Comparison of ENCODE assay signal across 26 cellular contexts in genomic region chr22:19118601-19118880, GRCh38. TPM values are rescaled to one million over a fixed set of nuclear protein-coding genes. Genes with fewer than 3 reads are reported as not detected.
A peak's percentile ranks its signal among the peaks of the same experiment; 100 is the strongest.
DNase-seq lines count a peak whose midpoint lies in the region; ATAC-seq and TF ChIP-seq lines count a peak whose summit lies in the region.
"Had no signal": no experiment of that assay in that cellular context is flagged by ENCODE, and none has a peak within 500 bp of the region (broad histone marks: within the 10 kb centered on the region; RNA-seq: fewer than 3 reads in every experiment).

No MANE protein-coding gene starts in this region.

- H3K4me1 ChIP-seq in DND-41 (ENCODE audit: insufficient read depth, low read length) = peaks cover 46% of the 10 kb centered on the region

- no peak overlapping the region for H3K4me3 ChIP-seq in DND-41 (ENCODE audit: low read depth in 1 of 2, low read length in 2 of 2)
- peak overlapping the region in 4 of 59 donors; percentile 4 to 93 (median 14) for H3K4me3 ChIP-seq in dorsolateral prefrontal cortex
- H3K4me3 ChIP-seq: smooth muscle cell, stomach, upper lobe of left lung had no signal

- peaks cover 50% of the 10 kb centered on the region for H3K36me3 ChIP-seq in DND-41 (ENCODE audit: insufficient read depth, low read length)

- peaks cover 72% of the 10 kb centered on the region for H4K20me1 ChIP-seq in DND-41 (ENCODE audit: insufficient read depth, low read length)

- H3K27me3 ChIP-seq in DND-41 (ENCODE audit: insufficient read depth, low read length, poor library complexity) (no peaks in the 10 kb centered on the region), dorsolateral prefrontal cortex (no peaks in the 10 kb centered on the region)
- H3K27me3 ChIP-seq: stomach, upper lobe of left lung had no signal

- H3K27ac Mint-ChIP-seq in CD14-positive monocyte = peak overlapping the region in 5 of 7 donors; percentile 7 to 82 (median 53)
- H3K27ac Mint-ChIP-seq in activated B cell treated with CpG ODN at 0.5 μM for 24 hours = peak overlapping the region; percentile 61
- peak overlapping the region in 8 of 10 donors; percentile 20 to 70 (median 48) for H3K27ac Mint-ChIP-seq in naive thymus-derived CD8-positive, alpha-beta T cell

- H3K36me3 Mint-ChIP-seq in CD14-positive monocyte (peaks cover 20 to 52% of the 10 kb centered on the region in 2 donors), activated B cell treated with CpG ODN at 0.5 μM for 24 hours (ENCODE audit: low read depth) (peaks cover 29% of the 10 kb centered on the region)
- H3K36me3 Mint-ChIP-seq in naive thymus-derived CD8-positive, alpha-beta T cell = peaks cover 0 to 10% (median 0%) of the 10 kb centered on the region in 3 donors

- peaks cover 86% of the 10 kb centered on the region for H3K79me2 ChIP-seq in DND-41 (ENCODE audit: insufficient read depth, low read length)

- no peak for ATAC-seq in DND-41 (ENCODE audit: insufficient read depth, low read depth)
- no peak for ATAC-seq in activated B cell treated with CpG ODN at 0.5 μM for 24 hours (ENCODE audit: low read depth)
- no peak for ATAC-seq in naive thymus-derived CD8-positive, alpha-beta T cell

- H3K4me2 ChIP-seq in DND-41 (ENCODE audit: insufficient read depth, low read length) = peak overlapping the region; percentile 17; the same call in 1 of the 2 replicates
- H3K4me2 ChIP-seq: smooth muscle cell had no signal

- DNase-seq in CD14-positive monocyte (ENCODE audit: low spot score) = no peak
- no peak for DNase-seq in DND-41
- no peak for DNase-seq in activated B cell treated with CpG ODN at 0.5 μM for 24 hours
- DNase-seq in naive thymus-derived CD8-positive, alpha-beta T cell = no peak
- DNase-seq in KBM-7 = no peak
- no peak for DNase-seq in dorsolateral prefrontal cortex
- no peak for DNase-seq in activated CD8-positive, alpha-beta memory T cell treated with anti-CD3 and anti-CD28 coated beads, Interleukin-2, amount 50 U/mL, for 48 hours
- no peak for DNase-seq in NCI-H345 treated with DMSO at 0.1 percent for 48 hours (lab: John Stamatoyannopoulos, UW; ENCODE audit: unreplicated experiment)
- DNase-seq: activated CD4-positive, alpha-beta T cell treated with anti-CD3 and anti-CD28 coated beads, Interleukin-2, amount 50 U/mL, for 1 hour; activated naive CD4-positive, alpha-beta T cell; Calu3; glutamatergic neuron; NCI-H146; NCI-H69; OCI-M1; SHP77; stomach; upper lobe of left lung had no signal

- H3K9me3 Mint-ChIP-seq in CD14-positive monocyte (no peaks in the 10 kb centered on the region), activated B cell treated with CpG ODN at 0.5 μM for 24 hours (no peaks in the 10 kb centered on the region)
- no peaks in the 10 kb centered on the region for H3K9me3 Mint-ChIP-seq in naive thymus-derived CD8-positive, alpha-beta T cell

- intact Hi-C loops in CD14-positive monocyte (cut with micrococcal nuclease) = no loop called here
- intact Hi-C loops in activated B cell treated with CpG ODN at 0.5 μM for 24 hours (cut with micrococcal nuclease) = no loop called here
- intact Hi-C loops in dorsolateral prefrontal cortex (cut with DNase I) = no loop called here

- H3K9ac ChIP-seq in DND-41 (ENCODE audit: low read depth, low read length) = no peak overlapping the region

- H2AFZ ChIP-seq in DND-41 (ENCODE audit: low read depth, low read length) = no peak overlapping the region

- H3K4me1 Mint-ChIP-seq in CD14-positive monocyte = peaks cover 84% of the 10 kb centered on the region
- H3K4me1 Mint-ChIP-seq in activated B cell treated with CpG ODN at 0.5 μM for 24 hours = peaks cover 78% of the 10 kb centered on the region
- H3K4me1 Mint-ChIP-seq in naive thymus-derived CD8-positive, alpha-beta T cell = peaks cover 51 to 90% (median 82%) of the 10 kb centered on the region in 4 donors

- CTCF ChIA-PET in activated B cell treated with CpG ODN at 0.5 μM for 24 hours (lab: Charles Lee) = interaction anchor here (0.7 to 1.8 kb wide), 2 partner anchors 10 to 511 kb away, joined by 4 read pairs; no protein-coding TSS in a partner anchor

- H3K9me3 ChIP-seq in DND-41 (ENCODE audit: insufficient read depth, low read length, severe bottlenecking) = no peaks in the 10 kb centered on the region
- H3K9me3 ChIP-seq: stomach, upper lobe of left lung had no signal

- H3K27ac ChIP-seq in DND-41 (ENCODE audit: low read length) = no peak overlapping the region
- H3K27ac ChIP-seq in dorsolateral prefrontal cortex = no peak overlapping the region

- no peak for TF ChIP-seq CTCF in CD14-positive monocyte (IDR thresholded peaks at IDR 0.05)
- TF ChIP-seq CTCF in DND-41 (IDR thresholded peaks at IDR 0.05; ENCODE audit: borderline replicate concordance, extremely low read depth, low read length, poor library complexity, severe bottlenecking) = no peak
- no peak for TF ChIP-seq CTCF in activated B cell treated with CpG ODN at 0.5 μM for 24 hours (IDR thresholded peaks at IDR 0.05)
- TF ChIP-seq CTCF in dorsolateral prefrontal cortex (IDR thresholded peaks at IDR 0.05 in 54 of 56, conservative IDR thresholded peaks at IDR 0.05 in 2 of 56; ENCODE audit: low read depth in 1 of 56, partially characterized antibody in 56 of 56) = no peak

- in situ Hi-C loops in KBM-7 (cut with MboI; ENCODE audit: low pct_unique_long_range_greater_than_20kb, low sequenced_read_pairs) = no loop called here

- no peak overlapping the region for H3K4me3 Mint-ChIP-seq in CD14-positive monocyte
- H3K4me3 Mint-ChIP-seq in activated B cell treated with CpG ODN at 0.5 μM for 24 hours = no peak overlapping the region
- H3K4me3 Mint-ChIP-seq in naive thymus-derived CD8-positive, alpha-beta T cell = peak overlapping the region in 9 of 10 donors; percentile 48 to 93 (median 86)

- POLR2A ChIA-PET in activated B cell treated with CpG ODN at 0.5 μM for 24 hours (lab: Charles Lee) = interaction anchor here (0.6 to 0.9 kb wide), 6 partner anchors 8 to 751 kb away, joined by 3 to 9 read pairs (median 4); no protein-coding TSS in a partner anchor
- POLR2A ChIA-PET in naive thymus-derived CD8-positive, alpha-beta T cell (lab: Charles Lee) = interaction anchor here (0.6 kb wide), 2 partner anchors 9 to 83 kb away, joined by 3 to 4 read pairs; no protein-coding TSS in a partner anchor

- H3K27me3 Mint-ChIP-seq in CD14-positive monocyte (ENCODE audit: low read depth in 3 of 3) (peaks cover 0 to 4% (median 1%) of the 10 kb centered on the region in 3 donors), activated B cell treated with CpG ODN at 0.5 μM for 24 hours (no peaks in the 10 kb centered on the region)
- H3K27me3 Mint-ChIP-seq in naive thymus-derived CD8-positive, alpha-beta T cell = no peaks in the 10 kb centered on the region

RNA-seq across cellular contexts. Expression of gene DGCR2, which starts 3.7 kb away (rescaled TPM):
- 10 to 100 TPM; 28.9 to 37.0 TPM for polyA plus RNA-seq in CD14-positive monocyte
- total RNA-seq in activated B cell treated with CpG ODN at 0.5 μM for 24 hours = 29.3 and 33.2 TPM in 2 replicates
- total RNA-seq in naive thymus-derived CD8-positive, alpha-beta T cell = 10 to 100 TPM; 63.3 to 66.6 TPM
- polyA plus RNA-seq in naive thymus-derived CD8-positive, alpha-beta T cell = 10 to 100 TPM; 29.5 to 61.8 (median 37.8) TPM
- 100 to 1,000 TPM in 35 of 120 experiments, 10 to 100 TPM in 85; 71.8 to 123 (median 94.1) TPM for total RNA-seq in dorsolateral prefrontal cortex

RNA-seq across cellular contexts. Expression of gene TSSK2, which starts 12.6 kb away (rescaled TPM):
- polyA plus RNA-seq in CD14-positive monocyte = not detected
- total RNA-seq in activated B cell treated with CpG ODN at 0.5 μM for 24 hours (0.13 TPM in 1 of 2 replicates, not detected in the other), dorsolateral prefrontal cortex (under 1 TPM in 4 of 120 experiments, not detected in 116; 0.21 to 0.34 (median 0.25) TPM)
- total RNA-seq in naive thymus-derived CD8-positive, alpha-beta T cell = not detected
- polyA plus RNA-seq in naive thymus-derived CD8-positive, alpha-beta T cell = not detected
- total RNA-seq: astrocyte, Calu3, cerebellum, fibroblast of lung, MCF 10A, mesenteric fat pad, pulmonary artery endothelial cell, smooth muscle cell, stomach, upper lobe of left lung had no signal
- polyA plus RNA-seq: fibroblast of lung, neural cell, smooth muscle cell had no signal

RNA-seq across cellular contexts. Expression of gene ESS2, which starts 25.9 kb away (rescaled TPM):
- 1 to 10 TPM; 4.0 to 5.5 TPM for polyA plus RNA-seq in CD14-positive monocyte
- total RNA-seq in activated B cell treated with CpG ODN at 0.5 μM for 24 hours (14.9 and 17.2 TPM in 2 replicates), dorsolateral prefrontal cortex (10 to 100 TPM; 14.5 to 25.7 (median 19.3) TPM)
- total RNA-seq in naive thymus-derived CD8-positive, alpha-beta T cell = 10 to 100 TPM; 20.1 to 20.7 TPM
- 10 to 100 TPM in 1 of 3 donors, 1 to 10 TPM in 2; 4.5 to 11.2 (median 6.9) TPM for polyA plus RNA-seq in naive thymus-derived CD8-positive, alpha-beta T cell

RNA-seq across cellular contexts. Expression of gene GSC2, which starts 31.6 kb away (rescaled TPM):
- polyA plus RNA-seq in CD14-positive monocyte = not detected
- not detected in 2 replicates for total RNA-seq in activated B cell treated with CpG ODN at 0.5 μM for 24 hours
- not detected for total RNA-seq in naive thymus-derived CD8-positive, alpha-beta T cell
- polyA plus RNA-seq in naive thymus-derived CD8-positive, alpha-beta T cell = not detected
- under 1 TPM in 1 of 120 experiments, not detected in 119; 0.72 TPM for total RNA-seq in dorsolateral prefrontal cortex
- total RNA-seq: astrocyte, Calu3, cerebellum, fibroblast of lung, MCF 10A, mesenteric fat pad, smooth muscle cell, stomach, upper lobe of left lung had no signal
- polyA plus RNA-seq: fibroblast of lung, neural cell, smooth muscle cell, stomach had no signal

RNA-seq across cellular contexts. Expression of gene SLC25A1, which starts 60.0 kb away (rescaled TPM):
- 10 to 100 TPM; 35.1 to 37.4 TPM for polyA plus RNA-seq in CD14-positive monocyte
- total RNA-seq in activated B cell treated with CpG ODN at 0.5 μM for 24 hours = 44.2 and 44.6 TPM in 2 replicates
- total RNA-seq in naive thymus-derived CD8-positive, alpha-beta T cell = 10 to 100 TPM; 32.1 to 36.3 TPM
- 10 to 100 TPM; 34.7 to 57.5 (median 41.7) TPM for polyA plus RNA-seq in naive thymus-derived CD8-positive, alpha-beta T cell
- total RNA-seq in dorsolateral prefrontal cortex = 10 to 100 TPM; 20.9 to 57.4 (median 34.4) TPM

Comparison
In these comparisons a context has a peak if more than half of its experiments do, and no peak if none do; other contexts are left out.
1. H3K4me3 Mint-ChIP-seq: peak in naive thymus-derived CD8-positive, alpha-beta T cell (9 of 10); none in CD14-positive monocyte (0 of 2) and activated B cell treated with CpG ODN at 0.5 μM for 24 hours (single experiment).
2. Peak in every context shown above with its lines, with median percentiles within 50 percentile points of each other: H3K27ac Mint-ChIP-seq.